Comparison of ENCODE assay signal across 12 cellular contexts in the genomic region with DNA sequence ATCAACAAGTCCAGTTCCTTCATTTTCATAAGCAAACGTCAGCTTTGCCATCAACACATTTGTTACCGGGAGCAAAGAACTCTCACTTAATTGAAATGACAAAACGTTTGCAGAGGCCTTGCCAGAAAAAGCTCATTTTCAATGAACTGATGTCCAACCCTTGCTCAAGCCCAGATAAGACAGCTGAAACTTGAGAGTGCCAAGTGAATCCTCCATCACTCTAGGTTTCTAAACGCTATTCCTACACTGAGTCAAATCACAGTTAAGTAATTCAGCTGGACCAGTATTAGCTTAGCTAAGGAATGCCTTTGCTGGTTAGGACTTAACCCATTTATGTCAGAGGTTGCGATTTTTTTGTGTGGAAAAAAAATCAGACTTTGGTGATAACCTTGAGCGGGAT. TPM values are rescaled to one million over a fixed set of nuclear protein-coding genes. Genes with fewer than 3 reads are reported as not detected.
DNase-seq lines count a peak whose midpoint lies in the region; FAIRE-seq and TF ChIP-seq lines count a peak whose summit lies in the region.
"Had no signal": no experiment of that assay in that cellular context is flagged by ENCODE, and none has a peak within 500 bp of the region (broad histone marks: within the 10 kb centered on the region; RNA-seq: fewer than 3 reads in every experiment).

No MANE protein-coding gene starts in this region.

- H3K9me3 Mint-ChIP-seq in endodermal cell (no peaks in the 10 kb centered on the region), mesothelial cell of epicardium (no peaks in the 10 kb centered on the region)

- H3K27ac ChIP-seq in HL-60 (replicated peaks) (peak overlapping the region; percentile 83), endodermal cell (ENCODE audit: low read depth, low read length) (no peak overlapping the region), RWPE1 (no peak overlapping the region)
- H3K27ac ChIP-seq: foreskin keratinocyte had no signal

- no peaks in the 10 kb centered on the region for H3K9me3 ChIP-seq in endodermal cell (ENCODE audit: control insufficient read depth, low read length)
- H3K9me3 ChIP-seq: ovary had no signal

- H3K36me3 ChIP-seq in endodermal cell (ENCODE audit: control insufficient read depth, insufficient read depth, low read length) = peaks cover 6% of the 10 kb centered on the region
- H3K36me3 ChIP-seq: ovary had no signal

- H3K4me3 ChIP-seq in AG10803 (ENCODE audit: low read length) (no peak overlapping the region), HL-60 (replicated peaks; ENCODE audit: insufficient read depth, low read length) (no peak overlapping the region), endodermal cell (ENCODE audit: low read length) (no peak overlapping the region)
- H3K4me3 ChIP-seq: ovary had no signal

- H3K4me1 Mint-ChIP-seq in endodermal cell = peaks cover 54% of the 10 kb centered on the region
- H3K4me1 Mint-ChIP-seq in mesothelial cell of epicardium = peaks cover 46% of the 10 kb centered on the region

- TF ChIP-seq CTCF in AG10803 (conservative IDR thresholded peaks at IDR 0.05; ENCODE audit: low read length) (no peak), HL-60 (IDR thresholded peaks at IDR 0.05; ENCODE audit: insufficient read depth, low read length) (no peak), endodermal cell (conservative IDR thresholded peaks at IDR 0.05) (no peak), mesothelial cell of epicardium (IDR thresholded peaks at IDR 0.05; ENCODE audit: unreplicated experiment) (no peak), GM10248 (IDR thresholded peaks at IDR 0.05; ENCODE audit: control extremely low read depth, extremely low read depth, low read depth, missing control alignments) (no peak), RWPE1 (conservative IDR thresholded peaks at IDR 0.05; ENCODE audit: low read depth) (no peak)

- peaks cover 18% of the 10 kb centered on the region for H3K4me1 ChIP-seq in endodermal cell (ENCODE audit: control insufficient read depth, insufficient read depth, low read length)

- H3K27me3 Mint-ChIP-seq in endodermal cell (ENCODE audit: insufficient read depth) (no peaks in the 10 kb centered on the region), mesothelial cell of epicardium (ENCODE audit: low read depth) (no peaks in the 10 kb centered on the region)

- WGBS in endodermal cell (ENCODE audit: insufficient coverage in 1 of 2, insufficient read length in 1 of 2), 2 experiments = 86 to 91% methylated on average over 5 to 6 of the region's 6 CpGs

- peak; percentile 52 for DNase-seq in AG10803 (ENCODE audit: low read depth)
- no peak for DNase-seq in HL-60 (ENCODE audit: low read depth in 1 of 2, low spot score in 1 of 2)
- DNase-seq in endodermal cell = peak; percentile 12
- DNase-seq in mesothelial cell of epicardium (ENCODE audit: low spot score in 2 of 2, unreplicated experiment in 2 of 2) = no peak
- no peak for DNase-seq in amniotic stem cell (lab: John Stamatoyannopoulos, UW)
- no peak for DNase-seq in GM10248 (ENCODE audit: extremely low spot score)
- DNase-seq in RWPE1 (ENCODE audit: low spot score) = no peak
- DNase-seq in HTR-8/SVneo (ENCODE audit: insufficient read length, low spot score) = no peak
- DNase-seq: foreskin keratinocyte; NCI-H446 treated with DMSO at 0.1 percent for 48 hours; stimulated activated CD4-positive, alpha-beta T cell treated with anti-CD3 and anti-CD28 coated beads, Interleukin-4, amount 100 ng/mL, for 24 hours had no signal

- FAIRE-seq in HTR-8/SVneo (lab: Jason Lieb, UNC) = no peak

- H3K9ac ChIP-seq in endodermal cell (ENCODE audit: extremely low read depth, low read length, poor library complexity, severe bottlenecking) = no peak overlapping the region

- H3K27me3 ChIP-seq in HL-60 (ENCODE audit: insufficient read depth, poor library complexity, severe bottlenecking) (no peaks in the 10 kb centered on the region), endodermal cell (ENCODE audit: control insufficient read depth, insufficient read depth, low read length, poor library complexity, severe bottlenecking) (no peaks in the 10 kb centered on the region)
- H3K27me3 ChIP-seq: foreskin keratinocyte, ovary had no signal

- no peak overlapping the region for H3K4me3 Mint-ChIP-seq in endodermal cell
- no peak overlapping the region for H3K4me3 Mint-ChIP-seq in mesothelial cell of epicardium

- POLR2A ChIA-PET in GM10248 (lab: Yijun Ruan, JAX) = interaction anchor here (1.1 kb wide), 1 partner anchor 11 kb away, joined by 3 read pairs; a partner anchor contains a TSS
- POLR2A ChIA-PET in RWPE1 (lab: Yijun Ruan, JAX; ENCODE audit: low non-redundant PET) = no interaction called here

- H3K27ac Mint-ChIP-seq in endodermal cell (no peak overlapping the region), mesothelial cell of epicardium (peak overlapping the region; percentile 39)

- CTCF ChIA-PET in GM10248 (lab: Yijun Ruan, JAX) (interaction anchor here (0.8 to 2.4 kb wide), 13 partner anchors 8 to 232 kb away, joined by 3 to 9 read pairs (median 4); a partner anchor contains a TSS), RWPE1 (lab: Yijun Ruan, JAX) (no interaction called here)

- H3K36me3 Mint-ChIP-seq in endodermal cell (ENCODE audit: low read depth) (peaks cover 9% of the 10 kb centered on the region), mesothelial cell of epicardium (peaks cover 12% of the 10 kb centered on the region)

RNA-seq across cellular contexts. Expression of a gene that starts 11.5 kb away (rescaled TPM):
- total RNA-seq in endodermal cell (10 to 100 TPM; 33.3 to 39.9 TPM), mesothelial cell of epicardium (65.1 to 71.6 TPM (median 69.3 TPM) in 3 replicates)
- polyA plus RNA-seq in endodermal cell (2013, experiment 1 of 2) = 29.5 TPM
- 29.7 TPM for polyA plus RNA-seq in endodermal cell (2013, experiment 2 of 2)

RNA-seq across cellular contexts. Expression of a gene that starts 36.9 kb away (rescaled TPM):
- total RNA-seq in endodermal cell (10 to 100 TPM; 56.1 to 60.5 TPM), mesothelial cell of epicardium (38.1 to 45.2 TPM (median 44.7 TPM) in 3 replicates)
- 63.3 TPM for polyA plus RNA-seq in endodermal cell (2013, experiment 1 of 2)
- 61.3 TPM for polyA plus RNA-seq in endodermal cell (2013, experiment 2 of 2)

RNA-seq across cellular contexts. Expression of a gene that starts 54.7 kb away (rescaled TPM):
- 100 to 1,000 TPM; 111 to 140 TPM for total RNA-seq in endodermal cell
- 123 TPM for polyA plus RNA-seq in endodermal cell (2013, experiment 1 of 2)
- polyA plus RNA-seq in endodermal cell (2013, experiment 2 of 2) = 111 TPM
- 82.2 to 86.2 TPM (median 82.8 TPM) in 3 replicates for total RNA-seq in mesothelial cell of epicardium

Comparison
In these comparisons a context has a peak if more than half of its experiments do, and no peak if none do; other contexts are left out.
1. DNase-seq: peak in AG10803 (single experiment) and endodermal cell (single experiment); none in HL-60 (0 of 2), mesothelial cell of epicardium (0 of 2), amniotic stem cell (single experiment), GM10248 (single experiment), RWPE1 (single experiment) and HTR-8/SVneo (single experiment).